ENCODE assay signal across 12 cellular contexts in the genomic region with DNA sequence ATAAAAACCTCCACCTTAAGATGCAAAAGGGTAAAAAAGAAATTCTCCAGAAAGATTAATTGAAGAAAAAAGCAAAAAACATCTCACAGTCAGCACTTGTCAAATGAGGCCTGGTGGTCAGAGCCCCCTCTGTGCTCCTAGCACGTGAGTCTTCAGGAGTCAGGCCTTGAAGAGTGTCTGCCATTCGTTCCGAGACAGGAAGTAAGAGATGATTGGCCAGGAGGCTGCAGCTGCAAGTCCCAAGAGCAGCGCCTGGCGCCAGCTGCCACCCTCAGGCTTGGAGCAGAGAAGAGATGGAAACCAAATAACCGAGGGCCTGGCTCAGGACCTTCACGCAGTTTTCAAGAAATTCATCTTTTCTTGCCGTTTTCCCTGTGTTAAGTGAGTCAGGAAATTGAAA.
DNase-seq lines count a peak whose midpoint lies in the region; ATAC-seq, FAIRE-seq and TF ChIP-seq lines count a peak whose summit lies in the region.
"Had no signal": no experiment of that assay in that cellular context is flagged by ENCODE, and none has a peak within 500 bp of the region (broad histone marks: within the 10 kb centered on the region; RNA-seq: fewer than 3 reads in every experiment).

No MANE protein-coding gene starts in this region.

- H3K4me3 Mint-ChIP-seq in activated CD8-positive, alpha-beta memory T cell treated with anti-CD3 and anti-CD28 coated beads, Interleukin-2, amount 10 ng/mL, durations not matched to agents 7 days and 5 days = no peak overlapping the region

- H3K4me1 ChIP-seq in gastrocnemius medialis = peaks cover 43% of the 10 kb centered on the region in 2 donors

- intact Hi-C loops in gastrocnemius medialis (cut with DNase I; ENCODE audit: low total_unique reads) = loop anchor here (5.0 kb wide), 1 partner anchor 161 kb away; no protein-coding TSS in a partner anchor

- H3K27ac ChIP-seq in gastrocnemius medialis = peak overlapping the region; percentile 73 to 80 (median 78)

- no peaks in the 10 kb centered on the region for H3K9me3 Mint-ChIP-seq in activated CD8-positive, alpha-beta memory T cell treated with anti-CD3 and anti-CD28 coated beads, Interleukin-2, amount 10 ng/mL, durations not matched to agents 7 days and 5 days (ENCODE audit: low read depth)

- H3K27ac Mint-ChIP-seq in activated CD8-positive, alpha-beta memory T cell treated with anti-CD3 and anti-CD28 coated beads, Interleukin-2, amount 10 ng/mL, durations not matched to agents 7 days and 5 days = peak overlapping the region; percentile 47

- no peak overlapping the region for H3K4me3 ChIP-seq in gastrocnemius medialis

- no peak for ATAC-seq in activated CD8-positive, alpha-beta memory T cell treated with anti-CD3 and anti-CD28 coated beads, Interleukin-2, amount 10 ng/mL, durations not matched to agents 7 days and 5 days
- ATAC-seq in SK-N-SH treated with all-trans-retinoic acid at 6 μM for 48 hours (peak; percentile 20; the same call in 1 of the 3 replicates), gastrocnemius medialis (no peak)

- no peak for DNase-seq in activated CD8-positive, alpha-beta memory T cell treated with anti-CD3 and anti-CD28 coated beads, Interleukin-2, amount 10 ng/mL, durations not matched to agents 7 days and 5 days
- DNase-seq in activated CD8-positive, alpha-beta memory T cell treated with anti-CD3 and anti-CD28 coated beads for 24 hours = no peak
- peak; percentile 27 to 57 for DNase-seq in hippocampal formation (lab: John Stamatoyannopoulos, UW)
- peak; percentile 6 to 29 for DNase-seq in gastrocnemius medialis
- no peak for DNase-seq in GF-D8 (lab: John Stamatoyannopoulos, UW)
- no peak for DNase-seq in GM12891 (ENCODE audit: insufficient read length, low spot score)
- no peak for DNase-seq in NCI-H2227 (lab: John Stamatoyannopoulos, UW; ENCODE audit: unreplicated experiment)
- DNase-seq: DMS79, KG1, NCI-H2171 treated with DMSO at 0.1 percent for 48 hours had no signal

- no peak for TF ChIP-seq CTCF in gastrocnemius medialis (IDR thresholded peaks at IDR 0.05 in 4 of 5, conservative IDR thresholded peaks at IDR 0.05 in 1 of 5)

- in situ Hi-C loops in gastrocnemius medialis (cut with MboI; ENCODE audit: low sequenced_read_pairs in 4 of 4) = no loop called here

- H3K9me3 ChIP-seq in gastrocnemius medialis = no peaks in the 10 kb centered on the region

- no peaks in the 10 kb centered on the region for H3K27me3 ChIP-seq in gastrocnemius medialis

- TF ChIP-seq POLR2A in gastrocnemius medialis (IDR thresholded peaks at IDR 0.05) = no peak
- no peak for TF ChIP-seq POLR2A in GM12891 (IDR thresholded peaks at IDR 0.05; ENCODE audit: low read depth, low read length)

- H3K36me3 Mint-ChIP-seq in activated CD8-positive, alpha-beta memory T cell treated with anti-CD3 and anti-CD28 coated beads, Interleukin-2, amount 10 ng/mL, durations not matched to agents 7 days and 5 days = peaks cover 9% of the 10 kb centered on the region

- no peaks in the 10 kb centered on the region for H3K27me3 Mint-ChIP-seq in activated CD8-positive, alpha-beta memory T cell treated with anti-CD3 and anti-CD28 coated beads, Interleukin-2, amount 10 ng/mL, durations not matched to agents 7 days and 5 days

- CTCF ChIA-PET in activated CD8-positive, alpha-beta memory T cell treated with anti-CD3 and anti-CD28 coated beads, Interleukin-2, amount 10 ng/mL, durations not matched to agents 7 days and 5 days (lab: Charles Lee) = no interaction called here

- H3K36me3 ChIP-seq in gastrocnemius medialis = no peaks in the 10 kb centered on the region

- FAIRE-seq in GM12891 (lab: Jason Lieb, UNC) = no peak
- FAIRE-seq: urothelium cell line had no signal

- peaks cover 20% of the 10 kb centered on the region for H3K4me1 Mint-ChIP-seq in activated CD8-positive, alpha-beta memory T cell treated with anti-CD3 and anti-CD28 coated beads, Interleukin-2, amount 10 ng/mL, durations not matched to agents 7 days and 5 days

TF ChIP-seq in SK-N-SH treated with all-trans-retinoic acid at 6 μM for 48 hours, 23 proteins besides CTCF, POLR2A, EP300 and RAD21:
- TF ChIP-seq SNAI2 (CRISPR knock-in tag; IDR thresholded peaks at IDR 0.05) (no peak), CSDC2 (CRISPR knock-in tag; IDR thresholded peaks at IDR 0.05) (no peak), BACH2 (CRISPR knock-in tag; IDR thresholded peaks at IDR 0.05; ENCODE audit: borderline replicate concordance) (no peak), ZNF70 (CRISPR knock-in tag; IDR thresholded peaks at IDR 0.05) (no peak), ISL1 (CRISPR knock-in tag; IDR thresholded peaks at IDR 0.05) (no peak)

TF ChIP-seq in GM12891, 5 proteins besides CTCF, POLR2A, EP300 and RAD21:
- TF ChIP-seq POU2F2 (IDR thresholded peaks at IDR 0.05; ENCODE audit: low read depth, low read length) = no peak
- no peak for TF ChIP-seq TAF1 (IDR thresholded peaks at IDR 0.05; ENCODE audit: low read depth, low read length)
- TF ChIP-seq POLR2AphosphoS5 (IDR thresholded peaks at IDR 0.05; ENCODE audit: low read depth, low read length) = no peak
- TF ChIP-seq PAX5 (IDR thresholded peaks at IDR 0.05; ENCODE audit: insufficient read depth, low read length, severe bottlenecking) = no peak
- no peak for TF ChIP-seq SPI1 (IDR thresholded peaks at IDR 0.05; ENCODE audit: low read depth, low read length)

Comparison
In these comparisons a context has a peak if more than half of its experiments do, and no peak if none do; other contexts are left out.
1. DNase-seq: peak in hippocampal formation (2 of 2) and gastrocnemius medialis (2 of 2); none in activated CD8-positive, alpha-beta memory T cell treated with anti-CD3 and anti-CD28 coated beads, Interleukin-2, amount 10 ng/mL, durations not matched to agents 7 days and 5 days (single experiment), activated CD8-positive, alpha-beta memory T cell treated with anti-CD3 and anti-CD28 coated beads for 24 hours (single experiment), GF-D8 (single experiment), GM12891 (single experiment) and NCI-H2227 (single experiment).